ENCODE assay signal across 20 cellular contexts in genomic region chr1:32525661-32526444, GRCh38. TPM values are rescaled to one million over a fixed set of nuclear protein-coding genes. Genes with fewer than 3 reads are reported as not detected.
DNase-seq lines count a peak whose midpoint lies in the region; ATAC-seq, FAIRE-seq and TF ChIP-seq lines count a peak whose summit lies in the region.
"Had no signal": no experiment of that assay in that cellular context is flagged by ENCODE, and none has a peak within 500 bp of the region (broad histone marks: within the 10 kb centered on the region; RNA-seq: fewer than 3 reads in every experiment).

No MANE protein-coding gene starts in this region.

- no peak overlapping the region for H3K4me3 Mint-ChIP-seq in neural progenitor cell
- H3K4me3 Mint-ChIP-seq: CD14-positive monocyte; CD4-positive, alpha-beta memory T cell had no signal

- H3K4me1 ChIP-seq in HepG2 (ENCODE audit: insufficient read depth, low read length) (peaks cover 19% of the 10 kb centered on the region; the same call in 1 of the 2 replicates), right lobe of liver (no peaks in the 10 kb centered on the region), neural progenitor cell (no peaks in the 10 kb centered on the region), upper lobe of right lung (no peaks in the 10 kb centered on the region), smooth muscle cell (ENCODE audit: low read depth) (no peaks in the 10 kb centered on the region)
- H3K4me1 ChIP-seq: A549 had no signal

- H3K27ac ChIP-seq in HepG2 (ENCODE audit: extremely low read length, insufficient read depth, low read length) (no peak overlapping the region), right lobe of liver (no peak overlapping the region), neural progenitor cell (no peak overlapping the region), upper lobe of right lung (no peak overlapping the region), smooth muscle cell (ENCODE audit: low read depth) (no peak overlapping the region)
- H3K27ac ChIP-seq: 22Rv1, A549, BLaER1, GM23248 had no signal

- H3K4me1 Mint-ChIP-seq in neural progenitor cell: peaks cover 2% of the 10 kb centered on the region
- H3K4me1 Mint-ChIP-seq: CD14-positive monocyte had no signal

- no peaks in the 10 kb centered on the region for H3F3A ChIP-seq in neural progenitor cell (ENCODE audit: low read depth)
- no peaks in the 10 kb centered on the region for H3F3A ChIP-seq in smooth muscle cell (ENCODE audit: low read depth)

- TF ChIP-seq POLR2A in HepG2 (IDR thresholded peaks at IDR 0.05; ENCODE audit: insufficient read depth in 1 of 2, low read depth in 2 of 2, low read length in 2 of 2) (no peak), right lobe of liver (IDR thresholded peaks at IDR 0.05) (no peak)

- H3K4me2 ChIP-seq in HepG2 (ENCODE audit: low read depth, low read length) (no peak overlapping the region), neural progenitor cell (no peak overlapping the region), smooth muscle cell (no peak overlapping the region)
- H3K4me2 ChIP-seq: A549, BLaER1 had no signal

- DNase-seq in HepG2 (ENCODE audit: low spot score): no peak
- DNase-seq in right lobe of liver: no peak
- DNase-seq in left kidney (ENCODE audit: low read depth, low spot score): peak; percentile 9
- no peak for DNase-seq in neural progenitor cell (ENCODE audit: low spot score)
- DNase-seq in upper lobe of right lung: no peak
- DNase-seq in smooth muscle cell (lab: John Stamatoyannopoulos, UW; ENCODE audit: unreplicated experiment): no peak
- no peak for DNase-seq in HuH-7 (ENCODE audit: low spot score)
- DNase-seq in stimulated activated CD4-positive, alpha-beta T cell treated with anti-CD3 and anti-CD28 coated beads, Interleukin-1b, Interleukin-23, amount 100 ng/mL, for 48 hours: no peak
- DNase-seq: CD4-positive, alpha-beta memory T cell; DMS 273 treated with DMSO at 0.1 percent for 48 hours; HCEC 1CT had no signal

- H2AFZ ChIP-seq in HepG2 (ENCODE audit: low read length) (no peak overlapping the region), neural progenitor cell (replicated peaks) (no peak overlapping the region), smooth muscle cell (ENCODE audit: low read depth) (no peak overlapping the region)
- H2AFZ ChIP-seq: GM23248 had no signal

- H3K79me2 ChIP-seq in HepG2 (ENCODE audit: insufficient read depth, low read length) (no peaks in the 10 kb centered on the region), neural progenitor cell (ENCODE audit: low read depth) (no peaks in the 10 kb centered on the region), smooth muscle cell (ENCODE audit: low read depth) (no peaks in the 10 kb centered on the region)

- peak overlapping the region; percentile 26 for H3K27ac Mint-ChIP-seq in neural progenitor cell
- H3K27ac Mint-ChIP-seq: CD14-positive monocyte; CD4-positive, alpha-beta memory T cell had no signal

- POLR2A ChIA-PET in HepG2 (lab: Yijun Ruan, JAX): interaction anchor here (0.5 kb wide), 1 partner anchor 77 kb away, joined by 4 read pairs; no protein-coding TSS in a partner anchor

- no peaks in the 10 kb centered on the region for H3K36me3 Mint-ChIP-seq in neural progenitor cell
- H3K36me3 Mint-ChIP-seq: CD14-positive monocyte; CD4-positive, alpha-beta memory T cell had no signal

- no TSS peak for BruUV-seq in HepG2 (replicated peaks; lab: Mats Ljungman, UMichigan)

- TF ChIP-seq EP300 in HepG2 (IDR thresholded peaks at IDR 0.05; ENCODE audit: low read depth in 2 of 2, low read length in 2 of 2) (no peak), HepG2 (CRISPR knock-in tag; IDR thresholded peaks at IDR 0.05; ENCODE audit: borderline replicate concordance) (no peak)

- H3K27me3 ChIP-seq in HepG2 (ENCODE audit: control insufficient read depth in 1 of 2, insufficient read depth in 2 of 2, low read length in 2 of 2) (no peaks in the 10 kb centered on the region), right lobe of liver (no peaks in the 10 kb centered on the region), neural progenitor cell (no peaks in the 10 kb centered on the region), upper lobe of right lung (no peaks in the 10 kb centered on the region), smooth muscle cell (ENCODE audit: low read depth) (no peaks in the 10 kb centered on the region)
- H3K27me3 ChIP-seq: BLaER1 had no signal

- WGBS in HepG2 (ENCODE audit: low lambda C conversion rate): 64% methylated on average over 8 of the region's 9 CpGs
- 88% methylated on average over 7 of the region's 9 CpGs for WGBS in right lobe of liver (ENCODE audit: insufficient coverage, low coverage, low lambda C conversion rate, missing lambda C conversion rate)
- 89% methylated on average over 9 of the region's 9 CpGs for WGBS in smooth muscle cell (ENCODE audit: low lambda C conversion rate)

- no peak overlapping the region for H3K9ac ChIP-seq in HepG2 (ENCODE audit: insufficient read depth, low read depth, low read length)
- H3K9ac ChIP-seq in neural progenitor cell: no peak overlapping the region
- H3K9ac ChIP-seq in smooth muscle cell (ENCODE audit: low read depth): no peak overlapping the region
- H3K9ac ChIP-seq: BLaER1, GM23248 had no signal

- CTCF ChIA-PET in HepG2 (lab: Yijun Ruan, JAX; ENCODE audit: low intra/inter-chr PET ratio, low total read pairs): no interaction called here

- H3K36me3 ChIP-seq in HepG2 (replicated peaks in 1 of 2; ENCODE audit: control insufficient read depth in 1 of 2, insufficient read depth in 2 of 2, low read length in 2 of 2) (no peaks in the 10 kb centered on the region), right lobe of liver (no peaks in the 10 kb centered on the region), neural progenitor cell (no peaks in the 10 kb centered on the region), upper lobe of right lung (no peaks in the 10 kb centered on the region), smooth muscle cell (ENCODE audit: low read depth) (no peaks in the 10 kb centered on the region)
- H3K36me3 ChIP-seq: BLaER1 had no signal

- TF ChIP-seq CTCF in HepG2 (CRISPR knock-in tag; IDR thresholded peaks at IDR 0.05) (no peak), right lobe of liver (IDR thresholded peaks at IDR 0.05) (no peak), neural progenitor cell (IDR thresholded peaks at IDR 0.05) (no peak), upper lobe of right lung (IDR thresholded peaks at IDR 0.05) (no peak), smooth muscle cell (IDR thresholded peaks at IDR 0.05; ENCODE audit: borderline replicate concordance, insufficient read depth, poor library complexity, severe bottlenecking) (no peak)

- peaks cover 3% of the 10 kb centered on the region for H3K27me3 Mint-ChIP-seq in neural progenitor cell (ENCODE audit: insufficient read depth, low read depth)

- in situ Hi-C loops in HepG2 (cut with HindIII; ENCODE audit: extremely low pct_ligation_motif_present, low pct_unique_long_range_greater_than_20kb): no loop called here

- no peak for TF ChIP-seq RAD21 in HepG2 (CRISPR knock-in tag; IDR thresholded peaks at IDR 0.05)

- peaks cover 2% of the 10 kb centered on the region for H3K9me3 Mint-ChIP-seq in neural progenitor cell
- H3K9me3 Mint-ChIP-seq: CD4-positive, alpha-beta memory T cell had no signal

- intact Hi-C loops in HepG2 (cut with micrococcal nuclease; ENCODE audit: unreplicated experiment) (no loop called here), right lobe of liver (cut with DNase I) (no loop called here), upper lobe of right lung (cut with DNase I) (no loop called here)

- no peaks in the 10 kb centered on the region for H4K20me1 ChIP-seq in HepG2 (ENCODE audit: insufficient read depth, low read length)
- no peaks in the 10 kb centered on the region for H4K20me1 ChIP-seq in neural progenitor cell (ENCODE audit: low read depth)
- no peaks in the 10 kb centered on the region for H4K20me1 ChIP-seq in smooth muscle cell (ENCODE audit: low read depth)
- H4K20me1 ChIP-seq: BLaER1 had no signal

- ATAC-seq in HepG2 (peak; percentile 73), right lobe of liver (no peak), upper lobe of right lung (peak; percentile 70)
- ATAC-seq: A549 had no signal

- H3K9me3 ChIP-seq in HepG2 (ENCODE audit: low read length) (no peaks in the 10 kb centered on the region), right lobe of liver (no peaks in the 10 kb centered on the region), neural progenitor cell (ENCODE audit: low read depth) (no peaks in the 10 kb centered on the region), upper lobe of right lung (no peaks in the 10 kb centered on the region), smooth muscle cell (replicated peaks; ENCODE audit: low read depth) (no peaks in the 10 kb centered on the region)
- H3K9me3 ChIP-seq: A549 had no signal

- FAIRE-seq in HepG2 (lab: Jason Lieb, UNC): no peak
- FAIRE-seq: A549, G401.6, GM19239, H54, HTR-8/SVneo had no signal

- H3K4me3 ChIP-seq in HepG2 (replicated peaks in 1 of 3; ENCODE audit: insufficient read depth in 1 of 3, low read depth in 2 of 3, low read length in 3 of 3) (no peak overlapping the region), right lobe of liver (no peak overlapping the region), neural progenitor cell (no peak overlapping the region), upper lobe of right lung (no peak overlapping the region), smooth muscle cell (no peak overlapping the region)
- H3K4me3 ChIP-seq: A549, BLaER1, GM23248 had no signal

RNA-seq across cellular contexts. Expression of gene ZBTB8A, which starts 13.4 kb away (rescaled TPM):
- total RNA-seq in HepG2 (2016; rRNA removed; fragmentation: Illumina TruSeq; extraction: Trizol) (3.7 and 4.7 TPM in 2 replicates), right lobe of liver (1 to 10 TPM; 1.6 to 3.4 (median 2.3) TPM), neural progenitor cell (ENCODE audit: low replicate concordance) (10.4 and 15.9 TPM in 2 replicates), upper lobe of right lung (9.7 TPM), smooth muscle cell (8.8 and 9.9 TPM in 2 replicates)
- 3.4 and 3.6 TPM in 2 replicates for total RNA-seq in HepG2 (2016; cell fraction: cytosol; rRNA removed; fragmentation: Illumina TruSeq; extraction: Trizol; ENCODE audit: low read depth)
- 3.7 and 5.2 TPM in 2 replicates for total RNA-seq in HepG2 (2016; cell fraction: insoluble cytoplasmic fraction; rRNA removed; fragmentation: Illumina TruSeq; extraction: Trizol)
- 3.3 and 3.9 TPM in 2 replicates for total RNA-seq in HepG2 (2016; cell fraction: membrane; rRNA removed; fragmentation: Illumina TruSeq; extraction: Trizol)
- total RNA-seq in HepG2 (2016; cell fraction: nucleus; rRNA removed; fragmentation: Illumina TruSeq; extraction: Trizol): 2.2 and 2.4 TPM in 2 replicates
- polyA plus RNA-seq in HepG2 (2011; rRNA removed) (0.82 and 1.3 TPM in 2 replicates), smooth muscle cell (4.2 and 5.0 TPM in 2 replicates)
- 0.40 and 0.60 TPM in 2 replicates for polyA plus RNA-seq in HepG2 (2011; cell fraction: cytosol; rRNA removed)
- 0.29 and 0.38 TPM in 2 replicates for polyA plus RNA-seq in HepG2 (2011; cell fraction: nucleus; rRNA removed)
- polyA plus RNA-seq in HepG2 (2012): 0.62 and 1.0 TPM in 2 replicates
- polyA plus RNA-seq in HepG2 (2016; cell fraction: cytosol; fragmentation: Illumina TruSeq; extraction: Trizol; ENCODE audit: low read depth): 0.27 and 0.38 TPM in 2 replicates
- polyA plus RNA-seq in HepG2 (2016; cell fraction: insoluble cytoplasmic fraction; fragmentation: Illumina TruSeq; extraction: Trizol; ENCODE audit: low read depth): 2.6 and 3.1 TPM in 2 replicates
- 0.57 and 0.73 TPM in 2 replicates for polyA plus RNA-seq in HepG2 (2016; cell fraction: membrane; fragmentation: Illumina TruSeq; extraction: Trizol; ENCODE audit: low read depth)
- 2.7 and 3.0 TPM in 2 replicates for polyA plus RNA-seq in HepG2 (2016; cell fraction: nucleus; fragmentation: Illumina TruSeq; extraction: Trizol; ENCODE audit: insufficient read depth, low read depth)
- 1.1 and 7.0 TPM in 2 replicates for polyA minus RNA-seq in HepG2 (2011; rRNA and poly(A)+ RNA removed; ENCODE audit: low replicate concordance)
- polyA minus RNA-seq in HepG2 (2011; cell fraction: cytosol; rRNA and poly(A)+ RNA removed): 1.2 and 1.4 TPM in 2 replicates
- 2.2 and 2.4 TPM in 2 replicates for polyA minus RNA-seq in HepG2 (2011; cell fraction: nucleus; rRNA and poly(A)+ RNA removed)
- total RNA-seq: CD4-positive, alpha-beta memory T cell had no signal
- polyA plus RNA-seq: CD14-positive monocyte; CD4-positive, alpha-beta memory T cell had no signal

Comparison
In these comparisons a context has a peak if more than half of its experiments do, and no peak if none do; other contexts are left out.
1. ATAC-seq: peak in HepG2 (single experiment) and upper lobe of right lung (single experiment); none in right lobe of liver (0 of 4).